8 cellular contexts compared by ENCODE assay signal in the genomic region with DNA sequence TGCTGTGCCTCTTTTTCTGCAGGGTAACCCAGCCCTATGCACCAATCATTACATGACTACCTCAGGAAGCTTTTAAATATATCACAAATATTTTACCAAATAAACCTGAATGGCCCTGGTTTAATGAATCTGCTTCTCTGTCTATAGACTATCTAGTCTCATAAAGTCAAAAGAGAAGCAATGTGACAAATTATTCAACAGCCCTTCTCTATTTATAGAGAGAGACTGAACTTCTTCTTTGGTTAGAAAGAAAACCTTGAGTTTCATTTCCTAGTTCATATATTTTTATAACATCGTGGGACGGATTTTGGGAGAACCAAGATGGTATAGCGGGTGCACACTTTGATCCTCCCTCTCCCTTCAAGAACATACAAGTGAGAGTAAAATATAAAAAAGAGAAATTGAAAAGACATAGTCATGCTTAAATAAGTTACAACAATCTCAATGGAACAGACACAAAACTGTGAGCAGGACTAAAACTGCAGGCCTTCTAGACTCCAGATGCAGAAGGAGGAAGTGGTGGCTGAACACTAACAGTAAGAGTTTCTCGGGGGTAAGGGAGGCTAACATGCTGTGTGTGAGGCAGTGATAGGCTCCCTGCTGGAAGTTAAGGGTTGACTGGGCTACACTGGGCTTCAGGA. TPM values are rescaled to one million over a fixed set of nuclear protein-coding genes. Genes with fewer than 3 reads are reported as not detected.
DNase-seq lines count a peak whose midpoint lies in the region; ATAC-seq and TF ChIP-seq lines count a peak whose summit lies in the region.
"Not testable (repeated sequence)": the region's sequence is repeated elsewhere in the genome, so short reads cannot be mapped to it uniquely, and the experiment has no call there.

No MANE protein-coding gene starts in this region.

- H4K20me1 ChIP-seq in OCI-LY3 (ENCODE audit: insufficient read depth, low read length), result not testable (repeated sequence)

- H3K4me3 ChIP-seq in OCI-LY3 (ENCODE audit: low read length), result peak overlapping the region; percentile 63
- not testable (repeated sequence) for H3K4me3 ChIP-seq in left lung, upper lobe of left lung

- H3K9me3 Mint-ChIP-seq in activated naive CD4-positive, alpha-beta T cell treated with anti-CD3 and anti-CD28 coated beads for 36 hours, result not testable (repeated sequence)

- intact Hi-C loops in activated naive CD4-positive, alpha-beta T cell treated with anti-CD3 and anti-CD28 coated beads for 36 hours (cut with micrococcal nuclease); left lung (cut with DNase I): not testable (repeated sequence)

- peak; percentile 66 for DNase-seq in GM13977 (ENCODE audit: low spot score)
- peak; percentile 50 for DNase-seq in activated naive CD4-positive, alpha-beta T cell treated with anti-CD3 and anti-CD28 coated beads for 36 hours
- not testable (repeated sequence) for DNase-seq in left lung, upper lobe of left lung

- CTCF ChIA-PET in activated naive CD4-positive, alpha-beta T cell treated with anti-CD3 and anti-CD28 coated beads for 36 hours (lab: Charles Lee), result not testable (repeated sequence)

- not testable (repeated sequence) for H3K27me3 Mint-ChIP-seq in activated naive CD4-positive, alpha-beta T cell treated with anti-CD3 and anti-CD28 coated beads for 36 hours (ENCODE audit: low read depth)

- TF ChIP-seq CTCF in GM13977 (IDR thresholded peaks at IDR 0.05; ENCODE audit: extremely low read depth, insufficient read depth, missing control alignments); OCI-LY3 (IDR thresholded peaks at IDR 0.05; ENCODE audit: low read depth, low read length); left lung (IDR thresholded peaks at IDR 0.05); upper lobe of left lung (IDR thresholded peaks at IDR 0.05): not testable (repeated sequence)

- not testable (repeated sequence) for H3K4me3 Mint-ChIP-seq in activated naive CD4-positive, alpha-beta T cell treated with anti-CD3 and anti-CD28 coated beads for 36 hours

- H3K9me3 ChIP-seq in OCI-LY3 (ENCODE audit: insufficient read depth, low read length); left lung; upper lobe of left lung: not testable (repeated sequence)

- not testable (repeated sequence) for H3K36me3 Mint-ChIP-seq in activated naive CD4-positive, alpha-beta T cell treated with anti-CD3 and anti-CD28 coated beads for 36 hours (ENCODE audit: low read depth)

- not testable (repeated sequence) for TF ChIP-seq EP300 in upper lobe of left lung (IDR thresholded peaks at IDR 0.05)

- in situ Hi-C loops in GM13977 (cut with MboI; ENCODE audit: low pct_unique_long_range_greater_than_20kb, low sequenced_read_pairs, unreplicated experiment), result not testable (repeated sequence)

- 45 to 65% methylated on average over 4 of the region's 4 CpGs for WGBS in upper lobe of left lung, 2 donors

- not testable (repeated sequence) for H3K36me3 ChIP-seq in OCI-LY3 (replicated peaks; ENCODE audit: low read depth, low read length); left lung; upper lobe of left lung

- peak overlapping the region; percentile 75 for H3K4me2 ChIP-seq in OCI-LY3 (ENCODE audit: low read length)

- ATAC-seq in GM19455 (IDR thresholded peaks at IDR 0.05; ENCODE audit: unreplicated experiment), result peak; percentile 91
- ATAC-seq in HG02759 (IDR thresholded peaks at IDR 0.05; ENCODE audit: unreplicated experiment), result peak; percentile 91
- ATAC-seq in HG03457 (IDR thresholded peaks at IDR 0.05; ENCODE audit: unreplicated experiment), result peak; percentile 63
- peak; percentile 57 for ATAC-seq in left lung
- ATAC-seq in upper lobe of left lung (ENCODE audit: low FRiP score in 2 of 2), result peak; percentile 66 to 68

- H3K79me2 ChIP-seq in OCI-LY3 (ENCODE audit: low read length), result not testable (repeated sequence)

- not testable (repeated sequence) for H2AFZ ChIP-seq in OCI-LY3 (ENCODE audit: low read depth, low read length)

- H3K27me3 ChIP-seq in OCI-LY3 (ENCODE audit: low read depth, low read length); left lung; upper lobe of left lung: not testable (repeated sequence)

- peak overlapping the region; percentile 96 for H3K27ac ChIP-seq in OCI-LY3 (ENCODE audit: low read length)
- peak overlapping the region in 1 of 2 donors; percentile 55 for H3K27ac ChIP-seq in left lung
- H3K27ac ChIP-seq in upper lobe of left lung, result peak overlapping the region in 2 of 4 donors; percentile 30

- peak overlapping the region; percentile 3 for H3K27ac Mint-ChIP-seq in activated naive CD4-positive, alpha-beta T cell treated with anti-CD3 and anti-CD28 coated beads for 36 hours

- peaks cover 25% of the 10 kb centered on the region for H3K4me1 ChIP-seq in OCI-LY3 (ENCODE audit: low read length)
- H3K4me1 ChIP-seq in left lung, result peaks cover 0 to 12% of the 10 kb centered on the region in 2 donors
- H3K4me1 ChIP-seq in upper lobe of left lung, result not testable (repeated sequence)

- H3K4me1 Mint-ChIP-seq in activated naive CD4-positive, alpha-beta T cell treated with anti-CD3 and anti-CD28 coated beads for 36 hours (ENCODE audit: low read depth), result peaks cover 16% of the 10 kb centered on the region

- peak overlapping the region; percentile 74 for H3K9ac ChIP-seq in OCI-LY3 (ENCODE audit: low read length)

- not testable (repeated sequence) for TF ChIP-seq POLR2A in upper lobe of left lung (IDR thresholded peaks at IDR 0.05)

RNA-seq across cellular contexts. Expression of a gene that starts 3.9 kb away (rescaled TPM):
- 1 to 10 TPM; 2.4 to 3.5 TPM for total RNA-seq in activated naive CD4-positive, alpha-beta T cell treated with anti-CD3 and anti-CD28 coated beads for 36 hours
- total RNA-seq in left lung (1 to 10 TPM; 1.7 to 3.2 TPM), upper lobe of left lung (10 to 100 TPM in 1 of 6 donors, 1 to 10 TPM in 5; 1.6 to 14.7 (median 2.7) TPM)
